Comparison of ENCODE assay signal across 14 cellular contexts in genomic region chr2:83058683-83059082, GRCh38.
DNase-seq lines count a peak whose midpoint lies in the region; TF ChIP-seq lines count a peak whose summit lies in the region.
"Had no signal": no experiment of that assay in that cellular context is flagged by ENCODE, and none has a peak within 500 bp of the region (broad histone marks: within the 10 kb centered on the region; RNA-seq: fewer than 3 reads in every experiment).

No MANE protein-coding gene starts in this region.

- TF ChIP-seq CTCF in GM20000 (IDR thresholded peaks at IDR 0.05; ENCODE audit: extremely low read depth, missing control alignments): no peak

- peak; percentile 14 for DNase-seq in CMK (ENCODE audit: low read depth)
- peak; percentile 11 for DNase-seq in HT1080 (ENCODE audit: low read depth)
- DNase-seq in RKO (ENCODE audit: low spot score): peak; percentile 2
- peak; percentile 15 for DNase-seq in dermis blood vessel endothelial cell
- DNase-seq in DMS114 treated with DMSO at 0.1 percent for 48 hours (lab: John Stamatoyannopoulos, UW; ENCODE audit: unreplicated experiment): no peak
- no peak for DNase-seq in GM20000 (ENCODE audit: low spot score)
- no peak for DNase-seq in NCI-H2081 treated with DMSO at 0.1 percent for 48 hours (lab: John Stamatoyannopoulos, UW)
- DNase-seq: CD8-positive, alpha-beta T cell; COR-L47; DMS153; DND-41; EL; HCEC 1CT; KBM-7 had no signal

Comparison
In these comparisons a context has a peak if more than half of its experiments do, and no peak if none do; other contexts are left out.
1. DNase-seq: peak in CMK (single experiment), HT1080 (single experiment), RKO (single experiment) and dermis blood vessel endothelial cell (single experiment); none in DMS114 treated with DMSO at 0.1 percent for 48 hours (single experiment), GM20000 (single experiment) and NCI-H2081 treated with DMSO at 0.1 percent for 48 hours (single experiment).